Comparison of ENCODE assay signal across 1 cellular context in the genomic region with DNA sequence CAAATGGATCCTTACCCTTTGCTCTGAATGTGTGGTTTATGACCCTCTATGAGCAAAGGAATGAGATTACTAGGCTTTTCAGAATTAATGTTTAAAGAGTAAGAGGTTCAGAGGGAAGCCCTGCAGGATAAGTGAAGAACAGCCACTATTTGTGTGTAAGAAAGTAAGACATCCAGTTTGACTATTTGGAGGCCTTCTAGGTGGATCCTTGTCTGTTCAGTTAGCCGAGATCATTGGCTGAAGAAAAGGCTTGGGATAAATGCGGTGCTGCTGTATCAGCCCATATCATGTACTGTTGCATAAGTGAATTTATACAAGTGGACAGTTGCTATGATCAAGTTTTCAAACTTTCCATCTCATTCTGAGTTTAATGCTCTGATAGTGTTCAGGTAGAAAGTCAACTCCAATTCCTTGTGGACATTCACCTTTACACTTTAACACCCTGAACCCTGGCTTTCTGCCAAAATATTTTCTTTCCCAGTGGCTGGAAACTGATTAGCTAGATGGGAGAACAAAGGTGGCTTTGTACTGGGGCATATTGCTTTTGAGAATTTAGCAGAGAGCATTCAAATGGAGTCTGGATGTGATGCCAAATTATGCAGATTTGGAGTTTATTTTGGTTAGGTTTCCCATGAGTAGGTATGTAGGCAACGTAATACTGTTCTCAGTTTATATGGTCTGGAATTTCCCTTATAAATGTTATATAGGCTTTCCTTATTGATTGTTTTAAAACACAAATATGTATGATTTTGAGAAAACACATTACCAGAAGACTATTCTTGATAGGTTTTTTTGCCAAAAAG.
TF ChIP-seq lines count a peak whose summit lies in the region.

No MANE protein-coding gene starts in this region.

TF ChIP-seq in Ishikawa, 13 proteins besides CTCF, POLR2A, EP300 and RAD21 (continued from another document):
- no peak for TF ChIP-seq TAF1 (IDR thresholded peaks at IDR 0.05; ENCODE audit: low read depth)
TF ChIP-seq in Ishikawa: peak in this region for 4.
